Comparison of ENCODE assay signal across 11 cellular contexts in genomic region chr5:154740957-154741356, GRCh38. TPM values are rescaled to one million over a fixed set of nuclear protein-coding genes. Genes with fewer than 3 reads are reported as not detected.
DNase-seq lines count a peak whose midpoint lies in the region; ATAC-seq, FAIRE-seq and TF ChIP-seq lines count a peak whose summit lies in the region.
"Had no signal": no experiment of that assay in that cellular context is flagged by ENCODE, and none has a peak within 500 bp of the region (broad histone marks: within the 10 kb centered on the region; RNA-seq: fewer than 3 reads in every experiment).

No MANE protein-coding gene starts in this region.

- H3K4me1 ChIP-seq in foreskin keratinocyte = no peaks in the 10 kb centered on the region

- no peak for TF ChIP-seq CTCF in foreskin keratinocyte (conservative IDR thresholded peaks at IDR 0.05)

- no peak overlapping the region for H3K27ac Mint-ChIP-seq in activated naive CD8-positive, alpha-beta T cell treated with anti-CD3 and anti-CD28 coated beads, Interleukin-2, amount 50 U/mL, for 24 hours

- ATAC-seq in SK-N-SH treated with all-trans-retinoic acid at 6 μM for 48 hours (peak; percentile 59; the same call in 2 of the 3 replicates), foreskin keratinocyte (peak; percentile 57), HG02870 (IDR thresholded peaks at IDR 0.05; ENCODE audit: unreplicated experiment) (no peak)
- no peak for ATAC-seq in activated naive CD8-positive, alpha-beta T cell treated with anti-CD3 and anti-CD28 coated beads, Interleukin-2, amount 50 U/mL, for 24 hours

- FAIRE-seq in urothelium cell line (lab: Jason Lieb, UNC) = no peak

- H3K27me3 Mint-ChIP-seq in activated naive CD8-positive, alpha-beta T cell treated with anti-CD3 and anti-CD28 coated beads, Interleukin-2, amount 50 U/mL, for 24 hours = no peaks in the 10 kb centered on the region

- DNase-seq in DMS 273 treated with DMSO at 0.1 percent for 48 hours (lab: John Stamatoyannopoulos, UW) (peak; percentile 80), foreskin keratinocyte (no peak), occipital lobe (lab: John Stamatoyannopoulos, UW) (peak; percentile 73), urothelium cell line (ENCODE audit: low spot score) (no peak), DMS79 (lab: John Stamatoyannopoulos, UW) (no peak)
- no peak for DNase-seq in activated naive CD8-positive, alpha-beta T cell treated with anti-CD3 and anti-CD28 coated beads, Interleukin-2, amount 50 U/mL, for 24 hours

- H3K27ac ChIP-seq in foreskin keratinocyte = no peak overlapping the region
- H3K27ac ChIP-seq: body of pancreas, SK-N-MC had no signal

- H3K4me1 Mint-ChIP-seq in activated naive CD8-positive, alpha-beta T cell treated with anti-CD3 and anti-CD28 coated beads, Interleukin-2, amount 50 U/mL, for 24 hours = no peaks in the 10 kb centered on the region

- no peak overlapping the region for H3K4me3 Mint-ChIP-seq in activated naive CD8-positive, alpha-beta T cell treated with anti-CD3 and anti-CD28 coated beads, Interleukin-2, amount 50 U/mL, for 24 hours
- H3K4me3 Mint-ChIP-seq: neural crest cell had no signal

- no peaks in the 10 kb centered on the region for H3K36me3 Mint-ChIP-seq in activated naive CD8-positive, alpha-beta T cell treated with anti-CD3 and anti-CD28 coated beads, Interleukin-2, amount 50 U/mL, for 24 hours (ENCODE audit: low read depth)

- no peaks in the 10 kb centered on the region for H3K9me3 Mint-ChIP-seq in activated naive CD8-positive, alpha-beta T cell treated with anti-CD3 and anti-CD28 coated beads, Interleukin-2, amount 50 U/mL, for 24 hours

- H3K27me3 ChIP-seq in foreskin keratinocyte = no peaks in the 10 kb centered on the region
- H3K27me3 ChIP-seq: body of pancreas had no signal

TF ChIP-seq in SK-N-SH treated with all-trans-retinoic acid at 6 μM for 48 hours, 23 proteins besides CTCF, POLR2A, EP300 and RAD21:
- TF ChIP-seq CSRNP3 (CRISPR knock-in tag; IDR thresholded peaks at IDR 0.05) = no peak
- peak; percentile 51; the same call in 1 of the 2 replicates for TF ChIP-seq TCF4 (CRISPR knock-in tag; IDR thresholded peaks at IDR 0.05; ENCODE audit: borderline replicate concordance)

RNA-seq across cellular contexts. Expression of gene LARP1, which starts 14.2 kb away (rescaled TPM):
- total RNA-seq in foreskin keratinocyte (129 and 149 TPM in 2 replicates), occipital lobe (37.4 TPM)
- 27.7 and 35.9 TPM in 2 replicates for polyA plus RNA-seq in foreskin keratinocyte

Comparison
In these comparisons a context has a peak if more than half of its experiments do, and no peak if none do; other contexts are left out.
1. DNase-seq: peak in DMS 273 treated with DMSO at 0.1 percent for 48 hours (single experiment) and occipital lobe (single experiment); none in foreskin keratinocyte (0 of 2), activated naive CD8-positive, alpha-beta T cell treated with anti-CD3 and anti-CD28 coated beads, Interleukin-2, amount 50 U/mL, for 24 hours (single experiment), urothelium cell line (single experiment) and DMS79 (single experiment).
2. ATAC-seq: peak in SK-N-SH treated with all-trans-retinoic acid at 6 μM for 48 hours (single experiment) and foreskin keratinocyte (single experiment); none in activated naive CD8-positive, alpha-beta T cell treated with anti-CD3 and anti-CD28 coated beads, Interleukin-2, amount 50 U/mL, for 24 hours (single experiment) and HG02870 (single experiment).